Comparison of ENCODE assay signal across 23 cellular contexts in the genomic region with DNA sequence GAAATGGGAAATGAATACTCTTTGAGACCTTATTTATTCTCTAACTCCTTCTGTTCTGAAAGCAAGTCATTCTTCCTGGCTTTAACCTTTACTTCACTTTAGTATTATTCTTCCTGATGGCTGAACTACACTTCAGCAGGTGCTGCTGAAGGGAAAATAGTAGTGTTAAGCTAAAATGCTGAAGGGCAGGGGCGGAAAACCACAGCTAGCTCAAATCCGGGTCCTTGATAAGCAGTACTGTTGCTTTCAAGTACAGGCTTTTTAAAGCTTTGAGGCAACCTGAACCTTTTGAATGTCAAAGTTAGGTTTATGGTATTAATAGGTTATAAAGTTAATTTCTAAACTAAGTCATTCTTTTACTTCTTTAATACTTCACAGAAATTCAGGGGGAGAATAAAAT.
DNase-seq lines count a peak whose midpoint lies in the region; ATAC-seq lines count a peak whose summit lies in the region.
"Had no signal": no experiment of that assay in that cellular context is flagged by ENCODE, and none has a peak within 500 bp of the region (broad histone marks: within the 10 kb centered on the region; RNA-seq: fewer than 3 reads in every experiment).

No MANE protein-coding gene starts in this region.

- no peaks in the 10 kb centered on the region for H3K9me3 Mint-ChIP-seq in stimulated activated naive CD8-positive, alpha-beta T cell treated with anti-CD3 and anti-CD28 coated beads, Interleukin-15, amount 100 ng/mL, for 72 hours
- H3K9me3 Mint-ChIP-seq: activated CD4-positive, alpha-beta memory T cell treated with anti-CD3 and anti-CD28 coated beads, Interleukin-2, amount 10 ng/mL, durations not matched to agents 7 days and 5 days; HFFc6; mesothelial cell of epicardium; neural crest cell had no signal

- ATAC-seq in stimulated activated naive CD8-positive, alpha-beta T cell treated with anti-CD3 and anti-CD28 coated beads, Interleukin-15, amount 100 ng/mL, for 72 hours = no peak
- ATAC-seq in stimulated activated naive CD8-positive, alpha-beta T cell treated with anti-CD3 and anti-CD28 coated beads, Interleukin-15, Interleukin-2, amounts not matched to agents 100 U/mL and 50 U/mL, for 24 hours = no peak
- no peak for ATAC-seq in HG02798 (IDR thresholded peaks at IDR 0.05; ENCODE audit: poor library complexity, unreplicated experiment)

- no peak for DNase-seq in stimulated activated naive CD8-positive, alpha-beta T cell treated with anti-CD3 and anti-CD28 coated beads, Interleukin-15, amount 100 ng/mL, for 72 hours
- no peak for DNase-seq in stimulated activated naive CD8-positive, alpha-beta T cell treated with anti-CD3 and anti-CD28 coated beads, Interleukin-15, Interleukin-2, amounts not matched to agents 100 U/mL and 50 U/mL, for 24 hours
- DNase-seq in NCI-H2107 treated with DMSO at 0.1 percent for 48 hours (lab: John Stamatoyannopoulos, UW; ENCODE audit: unreplicated experiment) (peak; percentile 65), NCI-H1048 (lab: John Stamatoyannopoulos, UW) (no peak), NCI-H1092 treated with DMSO at 0.1 percent for 48 hours (lab: John Stamatoyannopoulos, UW) (no peak)
- DNase-seq in central memory CD4-positive, alpha-beta T cell = peak; percentile 10
- DNase-seq: activated CD4-positive, alpha-beta memory T cell treated with anti-CD3 and anti-CD28 coated beads, Interleukin-2, amount 10 ng/mL, durations not matched to agents 7 days and 5 days; activated T-cell treated with anti-CD3 and anti-CD28 coated beads, Interleukin-2, amount 50 U/mL, for 48 hours; adrenal gland; COR-L47; EL; HFFc6; left cardiac atrium; NCI-H1436 treated with DMSO at 0.1 percent for 48 hours; NCI-H2171 treated with DMSO at 0.1 percent for 48 hours; NCI-H526 treated with DMSO at 0.1 percent for 48 hours; psoas muscle; Right ventricle myocardium superior; stimulated activated CD4-positive, alpha-beta T cell treated with anti-CD3 and anti-CD28 coated beads, Interleukin-2, amount 100 ng/mL, for 24 hours; transverse colon had no signal

- H3K27me3 Mint-ChIP-seq in stimulated activated naive CD8-positive, alpha-beta T cell treated with anti-CD3 and anti-CD28 coated beads, Interleukin-15, amount 100 ng/mL, for 72 hours = no peaks in the 10 kb centered on the region
- H3K27me3 Mint-ChIP-seq: activated CD4-positive, alpha-beta memory T cell treated with anti-CD3 and anti-CD28 coated beads, Interleukin-2, amount 10 ng/mL, durations not matched to agents 7 days and 5 days had no signal

- peaks cover 20% of the 10 kb centered on the region for H3K4me1 Mint-ChIP-seq in stimulated activated naive CD8-positive, alpha-beta T cell treated with anti-CD3 and anti-CD28 coated beads, Interleukin-15, amount 100 ng/mL, for 72 hours

- H3K27ac Mint-ChIP-seq in stimulated activated naive CD8-positive, alpha-beta T cell treated with anti-CD3 and anti-CD28 coated beads, Interleukin-15, amount 100 ng/mL, for 72 hours = no peak overlapping the region
- H3K27ac Mint-ChIP-seq: activated CD4-positive, alpha-beta memory T cell treated with anti-CD3 and anti-CD28 coated beads, Interleukin-2, amount 10 ng/mL, durations not matched to agents 7 days and 5 days; HFFc6; mesothelial cell of epicardium had no signal

- H3K4me3 Mint-ChIP-seq in stimulated activated naive CD8-positive, alpha-beta T cell treated with anti-CD3 and anti-CD28 coated beads, Interleukin-15, amount 100 ng/mL, for 72 hours = peak overlapping the region; percentile 24 to 51
- H3K4me3 Mint-ChIP-seq: activated CD4-positive, alpha-beta memory T cell treated with anti-CD3 and anti-CD28 coated beads, Interleukin-2, amount 10 ng/mL, durations not matched to agents 7 days and 5 days; HFFc6; mesothelial cell of epicardium; neural crest cell had no signal

Comparison
In these comparisons a context has a peak if more than half of its experiments do, and no peak if none do; other contexts are left out.
1. DNase-seq: peak in NCI-H2107 treated with DMSO at 0.1 percent for 48 hours (single experiment) and central memory CD4-positive, alpha-beta T cell (single experiment); none in stimulated activated naive CD8-positive, alpha-beta T cell treated with anti-CD3 and anti-CD28 coated beads, Interleukin-15, amount 100 ng/mL, for 72 hours (0 of 2), stimulated activated naive CD8-positive, alpha-beta T cell treated with anti-CD3 and anti-CD28 coated beads, Interleukin-15, Interleukin-2, amounts not matched to agents 100 U/mL and 50 U/mL, for 24 hours (single experiment), NCI-H1048 (single experiment) and NCI-H1092 treated with DMSO at 0.1 percent for 48 hours (single experiment).